In genomic region chr2:219452361-219453317, GRCh38 we compare ENCODE assay signal across 10 cellular contexts. TPM values are rescaled to one million over a fixed set of nuclear protein-coding genes. Genes with fewer than 3 reads are reported as not detected.
DNase-seq lines count a peak whose midpoint lies in the region; ATAC-seq and TF ChIP-seq lines count a peak whose summit lies in the region.
"Had no signal": no experiment of that assay in that cellular context is flagged by ENCODE, and none has a peak within 500 bp of the region (broad histone marks: within the 10 kb centered on the region; RNA-seq: fewer than 3 reads in every experiment).

No MANE protein-coding gene starts in this region.

- TF ChIP-seq POLR2A in esophagus muscularis mucosa (IDR thresholded peaks at IDR 0.05; ENCODE audit: low read depth) = no peak

- H3K27me3 ChIP-seq in esophagus muscularis mucosa = peaks cover 0 to 17% (median 0%) of the 10 kb centered on the region in 4 donors
- peaks cover 17% of the 10 kb centered on the region for H3K27me3 ChIP-seq in neural progenitor cell
- no peaks in the 10 kb centered on the region for H3K27me3 ChIP-seq in WERI-Rb-1 (ENCODE audit: insufficient read depth, low read depth, severe bottlenecking)

- peaks cover 32% of the 10 kb centered on the region for H3K4me1 Mint-ChIP-seq in neural progenitor cell

- ATAC-seq in HG03280 (IDR thresholded peaks at IDR 0.05; ENCODE audit: unreplicated experiment) (no peak), GM21447 (IDR thresholded peaks at IDR 0.05; ENCODE audit: unreplicated experiment) (no peak)

- H3K9ac ChIP-seq in neural progenitor cell = no peak overlapping the region
- H3K9ac ChIP-seq: KMS-11 had no signal

- no peaks in the 10 kb centered on the region for H3K79me2 ChIP-seq in neural progenitor cell (ENCODE audit: low read depth)

- H3K27ac ChIP-seq in esophagus muscularis mucosa (replicated peaks in 1 of 4) (peak overlapping the region; percentile 94 to 99 (median 96)), neural progenitor cell (no peak overlapping the region), WERI-Rb-1 (no peak overlapping the region)
- H3K27ac ChIP-seq: KMS-11 had no signal

- TF ChIP-seq CTCF in esophagus muscularis mucosa (IDR thresholded peaks at IDR 0.05) (no peak), neural progenitor cell (IDR thresholded peaks at IDR 0.05) (no peak), WERI-Rb-1 (IDR thresholded peaks at IDR 0.05; ENCODE audit: low read depth, low read length) (no peak)

- H3K4me1 ChIP-seq in esophagus muscularis mucosa (peaks cover 25 to 100% (median 92%) of the 10 kb centered on the region in 4 donors), neural progenitor cell (peaks cover 15% of the 10 kb centered on the region)

- H3K9me3 ChIP-seq in esophagus muscularis mucosa (no peaks in the 10 kb centered on the region), neural progenitor cell (ENCODE audit: low read depth) (no peaks in the 10 kb centered on the region), WERI-Rb-1 (ENCODE audit: severe bottlenecking) (no peaks in the 10 kb centered on the region)

- H3F3A ChIP-seq in neural progenitor cell (ENCODE audit: low read depth) = no peaks in the 10 kb centered on the region

- H3K4me2 ChIP-seq in neural progenitor cell = no peak overlapping the region
- H3K4me2 ChIP-seq: KMS-11 had no signal

- H3K4me3 Mint-ChIP-seq in neural progenitor cell = no peak overlapping the region

- WGBS in esophagus muscularis mucosa = 31% methylated on average over 21 of the region's 23 CpGs

- peaks cover 3% of the 10 kb centered on the region for H3K36me3 Mint-ChIP-seq in neural progenitor cell

- intact Hi-C loops in esophagus muscularis mucosa (cut with DNase I) = no loop called here

- H3K27ac Mint-ChIP-seq in neural progenitor cell = peak overlapping the region; percentile 95

- H3K27me3 Mint-ChIP-seq in neural progenitor cell (ENCODE audit: insufficient read depth, low read depth) = peaks cover 8% of the 10 kb centered on the region

- H2AFZ ChIP-seq in neural progenitor cell (replicated peaks) = no peak overlapping the region

- peak; percentile 98 for TF ChIP-seq EP300 in esophagus muscularis mucosa (IDR thresholded peaks at IDR 0.05)

- DNase-seq in AG20443 (ENCODE audit: low spot score) (peak; percentile 96), NCI-H446 treated with DMSO at 0.1 percent for 48 hours (lab: John Stamatoyannopoulos, UW) (peak; percentile 95), esophagus muscularis mucosa (ENCODE audit: extremely low spot score) (peak; percentile 95), neural progenitor cell (ENCODE audit: low spot score) (no peak), NCI-H1105 treated with DMSO at 0.1 percent for 48 hours (lab: John Stamatoyannopoulos, UW) (no peak), WERI-Rb-1 (no peak)
- DNase-seq: stimulated activated CD4-positive, alpha-beta T cell treated with anti-CD3 and anti-CD28 coated beads, Interleukin-1b, Interleukin-23, amount 100 ng/mL, for 48 hours had no signal

- H3K4me3 ChIP-seq in esophagus muscularis mucosa = peak overlapping the region; percentile 15 to 49 (median 23)
- H3K4me3 ChIP-seq in neural progenitor cell = no peak overlapping the region
- no peak overlapping the region for H3K4me3 ChIP-seq in WERI-Rb-1 (ENCODE audit: low read depth, low read length)

- no peaks in the 10 kb centered on the region for H4K20me1 ChIP-seq in neural progenitor cell (ENCODE audit: low read depth)

- H3K9me3 Mint-ChIP-seq in neural progenitor cell = no peaks in the 10 kb centered on the region

- H3K36me3 ChIP-seq in esophagus muscularis mucosa (peaks cover 0 to 14% (median 10%) of the 10 kb centered on the region in 4 donors), neural progenitor cell (no peaks in the 10 kb centered on the region), WERI-Rb-1 (peaks cover 9% of the 10 kb centered on the region; the same call in 1 of the 2 replicates)

RNA-seq across cellular contexts. Expression of gene SPEG, which starts 18.0 kb away (rescaled TPM):
- total RNA-seq in esophagus muscularis mucosa (100 to 1,000 TPM; 115 to 251 (median 180) TPM), neural progenitor cell (ENCODE audit: low replicate concordance) (5.6 and 18.4 TPM in 2 replicates)

RNA-seq across cellular contexts. Expression of gene DES, which starts 34.5 kb away (rescaled TPM):
- total RNA-seq in esophagus muscularis mucosa = over 10,000 TPM; 19,781 to 23,770 (median 22,752) TPM
- total RNA-seq in neural progenitor cell (ENCODE audit: low replicate concordance) = 0.31 TPM in 1 of 2 replicates, not detected in the other

RNA-seq across cellular contexts. Expression of gene GMPPA, which starts 46.1 kb away (rescaled TPM):
- total RNA-seq in esophagus muscularis mucosa (10 to 100 TPM; 16.2 to 32.6 (median 19.9) TPM), neural progenitor cell (ENCODE audit: low replicate concordance) (23.8 and 49.3 TPM in 2 replicates)

Comparison
In these comparisons a context has a peak if more than half of its experiments do, and no peak if none do; other contexts are left out.
1. DNase-seq: peak in AG20443 (single experiment), NCI-H446 treated with DMSO at 0.1 percent for 48 hours (single experiment) and esophagus muscularis mucosa (single experiment); none in neural progenitor cell (single experiment), NCI-H1105 treated with DMSO at 0.1 percent for 48 hours (single experiment) and WERI-Rb-1 (single experiment).
2. H3K27ac ChIP-seq: peak in esophagus muscularis mucosa (4 of 4); none in neural progenitor cell (single experiment) and WERI-Rb-1 (single experiment).
3. H3K4me3 ChIP-seq: peak in esophagus muscularis mucosa (4 of 4); none in neural progenitor cell (single experiment) and WERI-Rb-1 (single experiment).
4. RNA of gene DES, which starts 34.5 kb away (total RNA-seq): 19,781 to 23,770 TPM in esophagus muscularis mucosa; 0.31 TPM in neural progenitor cell; every median in the first group is over 1,000 times any median in the second.